Comparison of ENCODE assay signal across 18 cellular contexts in the genomic region with DNA sequence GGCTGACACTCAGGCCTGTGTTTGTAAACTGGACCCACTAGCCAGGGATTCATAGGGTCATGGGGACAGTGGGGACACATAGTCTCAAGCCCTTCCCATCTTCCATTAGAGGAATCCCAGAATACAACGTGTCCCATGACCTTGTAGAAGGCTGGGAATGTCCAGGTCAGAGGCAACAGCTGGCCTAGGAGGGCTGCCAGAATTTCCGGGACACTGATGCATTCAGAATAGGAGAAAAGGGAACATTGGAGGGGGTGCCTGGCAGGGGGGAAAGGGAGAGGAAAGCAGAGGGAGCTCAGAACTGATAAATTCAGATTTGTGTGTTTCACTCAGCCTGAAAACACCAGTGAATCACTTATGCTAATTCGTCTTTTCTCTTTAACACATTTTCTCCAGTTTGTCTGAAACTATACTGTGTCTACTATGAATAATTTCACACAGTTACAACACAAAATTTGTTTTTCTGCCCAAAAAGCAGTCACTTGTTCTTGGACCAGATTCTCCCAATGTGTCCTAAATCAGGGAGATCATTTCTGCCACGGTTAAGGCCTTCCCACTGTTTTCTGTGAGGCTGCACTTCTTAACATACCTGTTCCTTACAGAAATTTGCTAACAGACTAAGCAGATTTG. TPM values are rescaled to one million over a fixed set of nuclear protein-coding genes. Genes with fewer than 3 reads are reported as not detected.
DNase-seq lines count a peak whose midpoint lies in the region; ATAC-seq and TF ChIP-seq lines count a peak whose summit lies in the region.
"Had no signal": no experiment of that assay in that cellular context is flagged by ENCODE, and none has a peak within 500 bp of the region (broad histone marks: within the 10 kb centered on the region; RNA-seq: fewer than 3 reads in every experiment).

No MANE protein-coding gene starts in this region.

- peak overlapping the region in 7 of 10 donors; percentile 32 to 65 (median 55) for H3K27ac ChIP-seq in heart right ventricle
- H3K27ac ChIP-seq in stomach: peak overlapping the region in 2 of 5 donors; percentile 24 to 58
- H3K27ac ChIP-seq: SJSA1, tibial artery had no signal

- no peak for TF ChIP-seq POLR2A in stomach (IDR thresholded peaks at IDR 0.05)

- H3K4me1 ChIP-seq in heart right ventricle: peaks cover 0 to 31% (median 0%) of the 10 kb centered on the region in 9 donors
- peaks cover 9 to 18% (median 12%) of the 10 kb centered on the region in 4 donors for H3K4me1 ChIP-seq in stomach
- H3K4me1 ChIP-seq: breast epithelium, SJSA1 had no signal

- H3K36me3 ChIP-seq in heart right ventricle (no peaks in the 10 kb centered on the region), stomach (no peaks in the 10 kb centered on the region)
- H3K36me3 ChIP-seq: breast epithelium, SJSA1, tibial artery had no signal

- peak; percentile 29 for TF ChIP-seq EP300 in stomach (IDR thresholded peaks at IDR 0.05)

- ATAC-seq in heart right ventricle: peak; percentile 75 to 94 (median 85)
- no peak for ATAC-seq in GM19395 (IDR thresholded peaks at IDR 0.05; ENCODE audit: unreplicated experiment)

- peaks cover 0 to 4% (median 0%) of the 10 kb centered on the region in 11 donors for H3K9me3 ChIP-seq in heart right ventricle
- peaks cover 0 to 7% (median 0%) of the 10 kb centered on the region in 4 donors for H3K9me3 ChIP-seq in stomach
- H3K9me3 ChIP-seq: SJSA1, tibial artery had no signal

- no peak overlapping the region for H3K4me3 ChIP-seq in heart right ventricle
- H3K4me3 ChIP-seq in stomach: no peak overlapping the region
- H3K4me3 ChIP-seq: breast epithelium, SJSA1, tibial artery had no signal

- TF ChIP-seq CTCF in heart right ventricle (IDR thresholded peaks at IDR 0.05) (no peak), stomach (IDR thresholded peaks at IDR 0.05) (no peak), GM10266 (IDR thresholded peaks at IDR 0.05; ENCODE audit: control insufficient read depth, insufficient read depth, low read depth, missing control alignments) (no peak)

- 41 to 42% methylated on average over 4 of the region's 4 CpGs for WGBS in heart right ventricle, 2 donors
- WGBS in stomach, 5 donors: 51 to 68% (median 63%) methylated on average over 4 of the region's 4 CpGs

- H3K27me3 ChIP-seq in heart right ventricle (peaks cover 0 to 6% (median 0%) of the 10 kb centered on the region in 7 donors), stomach (no peaks in the 10 kb centered on the region)
- H3K27me3 ChIP-seq: breast epithelium, SJSA1, tibial artery had no signal

- DNase-seq in amygdala (lab: John Stamatoyannopoulos, UW) (peak in 44 of 56 donors; percentile 3 to 76 (median 32)), heart right ventricle (peak; percentile 71 to 83), myocyte (ENCODE audit: low read depth) (peak; percentile 7), stomach (no peak), RPMI8226 (no peak), GM10266 (ENCODE audit: extremely low spot score) (no peak), A172 (ENCODE audit: low spot score) (no peak)
- DNase-seq: activated CD4-positive, alpha-beta T cell treated with anti-CD3 and anti-CD28 coated beads, Interleukin-2, amount 10 ng/mL, durations not matched to agents 24 days and 14 days; activated naive CD4-positive, alpha-beta T cell treated with anti-CD3 and anti-CD28 coated beads, Interleukin-2, amount 10 ng/mL, durations not matched to agents 7 days and 5 days; effector memory CD4-positive, alpha-beta T cell; HCEC 1CT; immature natural killer cell; NCI-H1694; NCI-H510A had no signal

- intact Hi-C loops in heart right ventricle (cut with DNase I): no loop called here
- intact Hi-C loops in stomach (cut with DNase I; ENCODE audit: low total_unique reads): no loop called here

RNA-seq across cellular contexts. Expression of gene BMP2, which starts 35.4 kb away (rescaled TPM):
- total RNA-seq in heart right ventricle (1 to 10 TPM in 9 of 10 donors, under 1 TPM in 1; 0.89 to 3.1 (median 2.4) TPM), myocyte (2.7 and 3.7 TPM in 2 replicates), stomach (10 to 100 TPM in 4 of 5 donors, 1 to 10 TPM in 1; 1.2 to 57.9 (median 32.9) TPM)
- polyA plus RNA-seq in heart right ventricle (1 to 10 TPM; 1.0 to 1.5 TPM), stomach (10 to 100 TPM in 1 of 3 donors, 1 to 10 TPM in 2; 4.2 to 10.4 (median 8.0) TPM)
- polyA plus RNA-seq in myocyte (2012): 0.14 TPM
- total RNA-seq in A172 (2014; rRNA removed; shearing (Covaris generic)): not detected in 2 replicates

Comparison
In these comparisons a context has a peak if more than half of its experiments do, and no peak if none do; other contexts are left out.
1. DNase-seq: peak in amygdala (44 of 56), heart right ventricle (2 of 2) and myocyte (single experiment); none in stomach (single experiment), RPMI8226 (single experiment), GM10266 (single experiment) and A172 (single experiment).